In genomic region chr5:42377496-42377895, GRCh38 we compare ENCODE assay signal across 1 cellular context.
TF ChIP-seq lines count a peak whose summit lies in the region.

No MANE protein-coding gene starts in this region.

TF ChIP-seq in endothelial cell of umbilical vein, 7 proteins besides CTCF, POLR2A, EP300 and RAD21:
- no peak for TF ChIP-seq FOS (IDR thresholded peaks at IDR 0.05; ENCODE audit: borderline replicate concordance, insufficient read depth, low read length)
- TF ChIP-seq GATA2 (IDR thresholded peaks at IDR 0.05; ENCODE audit: insufficient read depth, insufficient read length, low read depth, low read length): no peak
- TF ChIP-seq EZH2 (IDR thresholded peaks at IDR 0.05; ENCODE audit: borderline replicate concordance, low read depth, low read length, severe bottlenecking): no peak
- no peak for TF ChIP-seq POLR2AphosphoS5 (IDR thresholded peaks at IDR 0.05; ENCODE audit: insufficient read depth, low read depth, low read length)
- TF ChIP-seq JUN (IDR thresholded peaks at IDR 0.05; ENCODE audit: borderline replicate concordance, insufficient read depth, insufficient read length, low read depth): no peak
- TF ChIP-seq, protein P1, sequence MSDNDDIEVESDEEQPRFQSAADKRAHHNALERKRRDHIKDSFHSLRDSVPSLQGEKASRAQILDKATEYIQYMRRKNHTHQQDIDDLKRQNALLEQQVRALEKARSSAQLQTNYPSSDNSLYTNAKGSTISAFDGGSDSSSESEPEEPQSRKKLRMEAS (IDR thresholded peaks at IDR 0.05; ENCODE audit: insufficient read depth, insufficient read length): no peak
- no peak for TF ChIP-seq MYC (IDR thresholded peaks at IDR 0.05; ENCODE audit: low read depth, low read length)
